In genomic region chr14:34056081-34056480, GRCh38 we compare ENCODE assay signal across 32 cellular contexts.
"Had no signal": no experiment of that assay in that cellular context is flagged by ENCODE, and none has a peak within 500 bp of the region (broad histone marks: within the 10 kb centered on the region; RNA-seq: fewer than 3 reads in every experiment).

No MANE protein-coding gene starts in this region.

- H3K27me3 ChIP-seq: ascending aorta, breast epithelium, cardiac muscle cell, esophagus squamous epithelium had no signal

- H3K4me3 ChIP-seq: ascending aorta, breast epithelium, cardiac muscle cell, esophagus squamous epithelium had no signal

- FAIRE-seq: colon, frontal cortex had no signal

- H3K36me3 Mint-ChIP-seq: brain had no signal

- H3K27ac ChIP-seq: ascending aorta, breast epithelium, cardiac muscle cell, esophagus squamous epithelium, WERI-Rb-1 had no signal

- H3K36me3 ChIP-seq: ascending aorta, breast epithelium, cardiac muscle cell, esophagus squamous epithelium, WERI-Rb-1 had no signal

- H3K9me3 ChIP-seq: ascending aorta, breast epithelium, esophagus squamous epithelium had no signal

- H3K27ac Mint-ChIP-seq: activated B cell treated with CpG ODN at 0.5 μM for 24 hours; activated CD8-positive, alpha-beta T cell treated with anti-CD3 and anti-CD28 coated beads for 36 hours; activated naive CD4-positive, alpha-beta T cell treated with anti-CD3 and anti-CD28 coated beads, Interleukin-2, amount 10 ng/mL, durations not matched to agents 7 days and 5 days; activated naive CD4-positive, alpha-beta T cell treated with anti-CD3 and anti-CD28 coated beads, Interleukin-2, amount 50 U/mL, for 72 hours; activated naive CD8-positive, alpha-beta T cell treated with anti-CD3 and anti-CD28 coated beads, Interleukin-2, amount 10 ng/mL, durations not matched to agents 7 days and 5 days; activated T-helper 17 cell treated with anti-CD3 and anti-CD28 coated beads, Interleukin-2, amount 50 U/mL, for 72 hours; effector memory CD8-positive, alpha-beta T cell; T-helper 17 cell had no signal

- DNase-seq: activated B cell treated with CpG ODN at 0.5 μM for 24 hours; activated CD4-positive, alpha-beta T cell treated with anti-CD3 and anti-CD28 coated beads for 48 hours; activated CD4-positive, alpha-beta T cell treated with anti-CD3 and anti-CD28 coated beads, Interleukin-2, amount 50 U/mL, for 1 hour; activated CD4-positive, alpha-beta T cell treated with anti-CD3 and anti-CD28 coated beads, Interleukin-2, amount 50 U/mL, for 48 hours; activated CD8-positive, alpha-beta memory T cell treated with anti-CD3 and anti-CD28 coated beads for 24 hours; activated CD8-positive, alpha-beta T cell treated with anti-CD3 and anti-CD28 coated beads for 36 hours; activated gamma-delta T cell; activated naive CD4-positive, alpha-beta T cell; activated naive CD4-positive, alpha-beta T cell treated with anti-CD3 and anti-CD28 coated beads, Interleukin-2, amount 10 ng/mL, durations not matched to agents 7 days and 5 days; activated naive CD8-positive, alpha-beta T cell treated with anti-CD3 and anti-CD28 coated beads, Interleukin-2, amount 10 ng/mL, durations not matched to agents 7 days and 5 days; activated T-cell treated with anti-CD3 and anti-CD28 coated beads, Interleukin-2, amount 50 U/mL, for 4 hours; central memory CD4-positive, alpha-beta T cell; cortex of kidney; dermis blood vessel endothelial cell; effector CD4-positive, alpha-beta T cell; effector memory CD8-positive, alpha-beta T cell; erythroblast; esophagus squamous epithelium; foreskin fibroblast; T-helper 1 cell; T-helper 17 cell; T1000; WERI-Rb-1 had no signal

- H3K4me3 Mint-ChIP-seq: activated B cell treated with CpG ODN at 0.5 μM for 24 hours; activated CD8-positive, alpha-beta T cell treated with anti-CD3 and anti-CD28 coated beads for 36 hours; activated naive CD4-positive, alpha-beta T cell treated with anti-CD3 and anti-CD28 coated beads, Interleukin-2, amount 10 ng/mL, durations not matched to agents 7 days and 5 days; activated naive CD8-positive, alpha-beta T cell treated with anti-CD3 and anti-CD28 coated beads, Interleukin-2, amount 10 ng/mL, durations not matched to agents 7 days and 5 days; activated T-cell treated with anti-CD3 and anti-CD28 coated beads, Interleukin-2, amount 50 U/mL, for 4 hours; activated T-helper 17 cell treated with anti-CD3 and anti-CD28 coated beads, Interleukin-2, amount 50 U/mL, for 72 hours; brain; effector memory CD8-positive, alpha-beta T cell; T-helper 17 cell had no signal

- ATAC-seq: activated CD4-positive, CD25-positive, alpha-beta regulatory T cell treated with anti-CD3 and anti-CD28 coated beads, Interleukin-2, amount 50 U/mL, for 24 hours; activated CD8-positive, alpha-beta T cell treated with anti-CD3 and anti-CD28 coated beads for 36 hours; activated naive CD4-positive, alpha-beta T cell treated with anti-CD3 and anti-CD28 coated beads, Interleukin-2, amount 50 U/mL, for 72 hours; activated T-cell treated with anti-CD3 and anti-CD28 coated beads, Interleukin-2, amount 50 U/mL, for 4 hours; activated T-helper 17 cell treated with anti-CD3 and anti-CD28 coated beads, Interleukin-2, amount 50 U/mL, for 72 hours; effector memory CD8-positive, alpha-beta T cell; T-helper 17 cell had no signal

- H3K9me3 Mint-ChIP-seq: activated B cell treated with CpG ODN at 0.5 μM for 24 hours; activated naive CD8-positive, alpha-beta T cell treated with anti-CD3 and anti-CD28 coated beads, Interleukin-2, amount 10 ng/mL, durations not matched to agents 7 days and 5 days; activated T-cell treated with anti-CD3 and anti-CD28 coated beads, Interleukin-2, amount 50 U/mL, for 4 hours; activated T-helper 17 cell treated with anti-CD3 and anti-CD28 coated beads, Interleukin-2, amount 50 U/mL, for 72 hours had no signal
